In the genomic region with DNA sequence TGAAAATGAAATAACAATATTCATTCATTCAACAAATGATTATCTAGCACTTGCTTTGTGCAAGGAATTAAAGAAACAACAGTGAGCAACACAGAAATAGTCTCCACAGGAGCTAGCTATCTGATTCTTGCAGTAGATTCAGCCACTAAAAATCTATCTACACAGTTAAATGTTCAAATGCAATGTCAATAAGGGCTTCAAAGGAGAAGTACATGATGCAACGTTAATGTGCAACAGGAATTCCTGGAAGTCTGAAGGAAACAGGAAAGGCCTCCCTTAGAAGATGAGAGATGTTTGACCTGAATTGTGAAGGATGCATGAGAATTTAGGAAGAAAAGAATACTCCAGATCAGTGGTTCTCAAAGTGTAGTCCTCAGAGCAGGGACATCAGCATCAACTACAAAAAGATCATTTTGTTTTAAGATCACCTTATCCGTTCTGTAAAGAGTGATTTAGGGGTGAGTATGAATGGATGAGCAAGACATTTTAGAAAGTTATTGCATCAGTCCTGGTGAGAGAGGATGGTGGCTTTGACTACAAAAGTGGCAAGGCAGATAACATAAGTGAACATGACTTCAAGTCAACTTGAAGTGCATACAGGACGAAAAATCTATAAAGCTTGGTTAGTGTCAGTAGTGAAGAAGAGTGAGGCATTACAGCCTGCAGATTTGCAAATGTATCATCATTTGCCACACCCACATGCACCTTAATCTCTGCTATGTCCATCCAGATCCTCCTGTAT, we compare ENCODE assay signal across 13 cellular contexts.
DNase-seq lines count a peak whose midpoint lies in the region; ATAC-seq and TF ChIP-seq lines count a peak whose summit lies in the region.
"Had no signal": no experiment of that assay in that cellular context is flagged by ENCODE, and none has a peak within 500 bp of the region (broad histone marks: within the 10 kb centered on the region; RNA-seq: fewer than 3 reads in every experiment).

No MANE protein-coding gene starts in this region.

- no peak for TF ChIP-seq CTCF in Panc1 (IDR thresholded peaks at IDR 0.05)
- TF ChIP-seq CTCF in endothelial cell (IDR thresholded peaks at IDR 0.05; ENCODE audit: unreplicated experiment): no peak

- POLR2A ChIA-PET in activated CD4-positive, alpha-beta T cell treated with anti-CD3 and anti-CD28 coated beads for 36 hours (lab: Charles Lee): interaction anchor here (0.5 to 1.9 kb wide), 8 partner anchors 9 to 202 kb away, joined by 3 to 13 read pairs (median 6); no protein-coding TSS in a partner anchor
- POLR2A ChIA-PET in Panc1 (lab: Charles Lee): interaction anchor here (0.6 to 0.7 kb wide), 2 partner anchors 29 to 185 kb away, joined by 12 to 15 read pairs; no protein-coding TSS in a partner anchor

- CTCF ChIA-PET in activated CD4-positive, alpha-beta T cell treated with anti-CD3 and anti-CD28 coated beads for 36 hours (lab: Charles Lee): interaction anchor here (0.7 to 6.1 kb wide), 13 partner anchors 9 to 339 kb away, joined by 3 to 64 read pairs (median 3); no protein-coding TSS in a partner anchor
- CTCF ChIA-PET in Panc1 (lab: Charles Lee): no interaction called here

- no peak for DNase-seq in activated CD4-positive, alpha-beta T cell treated with anti-CD3 and anti-CD28 coated beads for 36 hours
- no peak for DNase-seq in activated CD4-positive, alpha-beta T cell treated with anti-CD3 and anti-CD28 coated beads for 1 hour
- DNase-seq in Panc1 (ENCODE audit: low read depth, low spot score): no peak
- no peak for DNase-seq in endothelial cell (ENCODE audit: low spot score)
- DNase-seq in activated gamma-delta T cell (lab: John Stamatoyannopoulos, UW): no peak
- no peak for DNase-seq in NCI-H2227 (lab: John Stamatoyannopoulos, UW; ENCODE audit: unreplicated experiment)
- DNase-seq: activated effector memory CD4-positive, alpha-beta T cell treated with Interleukin-2 at 50 U/mL for 16 hours; DMS79; PC-9; testis had no signal

- H3K27me3 Mint-ChIP-seq in activated CD4-positive, alpha-beta T cell treated with anti-CD3 and anti-CD28 coated beads for 36 hours: no peaks in the 10 kb centered on the region
- H3K27me3 Mint-ChIP-seq in endothelial cell (ENCODE audit: unreplicated experiment): no peaks in the 10 kb centered on the region
- H3K27me3 Mint-ChIP-seq in stimulated activated naive CD8-positive, alpha-beta T cell treated with anti-CD3 and anti-CD28 coated beads, Interleukin-15, Interleukin-2, amounts not matched to agents 100 ng/mL and 50 ng/mL, for 24 hours: no peaks in the 10 kb centered on the region

- BruUV-seq in Panc1 (replicated peaks; lab: Mats Ljungman, UMichigan): no TSS peak

- intact Hi-C loops in activated CD4-positive, alpha-beta T cell treated with anti-CD3 and anti-CD28 coated beads for 36 hours (cut with DNase I, micrococcal nuclease): loop anchor here (1.0 to 5.0 kb wide), 2 partner anchors 9 to 259 kb away; no protein-coding TSS in a partner anchor
- intact Hi-C loops in Panc1 (cut with micrococcal nuclease; ENCODE audit: unreplicated experiment): no loop called here

- ATAC-seq in activated CD4-positive, alpha-beta T cell treated with anti-CD3 and anti-CD28 coated beads for 36 hours: peak; percentile 13
- ATAC-seq in Panc1 (no peak), SK-N-SH treated with all-trans-retinoic acid at 6 μM for 48 hours (no peak)

- H3K36me3 ChIP-seq in Panc1 (ENCODE audit: control insufficient read depth, insufficient read depth, low read length): peaks cover 12% of the 10 kb centered on the region

- no peaks in the 10 kb centered on the region for H3K27me3 ChIP-seq in Panc1 (ENCODE audit: control insufficient read depth, insufficient read depth, low read length)
- H3K27me3 ChIP-seq: right atrium auricular region, testis had no signal

- H3K4me3 ChIP-seq in Panc1 (ENCODE audit: low read depth in 2 of 2, low read length in 2 of 2): no peak overlapping the region
- H3K4me3 ChIP-seq: PC-9, right atrium auricular region, testis had no signal

- H3K27ac ChIP-seq in Panc1 (ENCODE audit: low read length): peak overlapping the region; percentile 96
- H3K27ac ChIP-seq: PC-9, right atrium auricular region, testis had no signal

- peak overlapping the region; percentile 89 for H3K27ac Mint-ChIP-seq in activated CD4-positive, alpha-beta T cell treated with anti-CD3 and anti-CD28 coated beads for 36 hours
- H3K27ac Mint-ChIP-seq in endothelial cell (ENCODE audit: unreplicated experiment): peak overlapping the region; percentile 7
- peak overlapping the region; percentile 98 for H3K27ac Mint-ChIP-seq in stimulated activated naive CD8-positive, alpha-beta T cell treated with anti-CD3 and anti-CD28 coated beads, Interleukin-15, Interleukin-2, amounts not matched to agents 100 ng/mL and 50 ng/mL, for 24 hours

- H3K9me3 ChIP-seq in Panc1 (ENCODE audit: control insufficient read depth, insufficient read depth, low read depth, low read length): no peaks in the 10 kb centered on the region
- H3K9me3 ChIP-seq: right atrium auricular region, testis had no signal

- H3K4me1 ChIP-seq in Panc1 (ENCODE audit: control insufficient read depth, insufficient read depth, low read length): peaks cover 56% of the 10 kb centered on the region

- H3K9me3 Mint-ChIP-seq in activated CD4-positive, alpha-beta T cell treated with anti-CD3 and anti-CD28 coated beads for 36 hours (ENCODE audit: low read depth): no peaks in the 10 kb centered on the region
- H3K9me3 Mint-ChIP-seq in endothelial cell (ENCODE audit: unreplicated experiment): no peaks in the 10 kb centered on the region
- H3K9me3 Mint-ChIP-seq in stimulated activated naive CD8-positive, alpha-beta T cell treated with anti-CD3 and anti-CD28 coated beads, Interleukin-15, Interleukin-2, amounts not matched to agents 100 ng/mL and 50 ng/mL, for 24 hours: no peaks in the 10 kb centered on the region

- peaks cover 97% of the 10 kb centered on the region for H3K4me1 Mint-ChIP-seq in activated CD4-positive, alpha-beta T cell treated with anti-CD3 and anti-CD28 coated beads for 36 hours
- H3K4me1 Mint-ChIP-seq in endothelial cell (ENCODE audit: unreplicated experiment): peaks cover 49% of the 10 kb centered on the region
- H3K4me1 Mint-ChIP-seq in stimulated activated naive CD8-positive, alpha-beta T cell treated with anti-CD3 and anti-CD28 coated beads, Interleukin-15, Interleukin-2, amounts not matched to agents 100 ng/mL and 50 ng/mL, for 24 hours (ENCODE audit: low read depth): peaks cover 99% of the 10 kb centered on the region

- peak overlapping the region; percentile 34 for H3K4me3 Mint-ChIP-seq in activated CD4-positive, alpha-beta T cell treated with anti-CD3 and anti-CD28 coated beads for 36 hours
- H3K4me3 Mint-ChIP-seq in endothelial cell (ENCODE audit: unreplicated experiment): peak overlapping the region; percentile 13
- peak overlapping the region; percentile 58 for H3K4me3 Mint-ChIP-seq in stimulated activated naive CD8-positive, alpha-beta T cell treated with anti-CD3 and anti-CD28 coated beads, Interleukin-15, Interleukin-2, amounts not matched to agents 100 ng/mL and 50 ng/mL, for 24 hours

- H3K36me3 Mint-ChIP-seq in activated CD4-positive, alpha-beta T cell treated with anti-CD3 and anti-CD28 coated beads for 36 hours (ENCODE audit: low read depth): peaks cover 90% of the 10 kb centered on the region
- H3K36me3 Mint-ChIP-seq in endothelial cell (ENCODE audit: low read depth, unreplicated experiment): peaks cover 47% of the 10 kb centered on the region
- H3K36me3 Mint-ChIP-seq in stimulated activated naive CD8-positive, alpha-beta T cell treated with anti-CD3 and anti-CD28 coated beads, Interleukin-15, Interleukin-2, amounts not matched to agents 100 ng/mL and 50 ng/mL, for 24 hours (ENCODE audit: low read depth): peaks cover 86% of the 10 kb centered on the region

- in situ Hi-C loops in Panc1 (cut with HindIII; ENCODE audit: low pct_unique_long_range_greater_than_20kb, low sequenced_read_pairs): no loop called here

TF ChIP-seq in SK-N-SH treated with all-trans-retinoic acid at 6 μM for 48 hours, 23 proteins besides CTCF, POLR2A, EP300 and RAD21:
- TF ChIP-seq ZC3H10 (CRISPR knock-in tag; IDR thresholded peaks at IDR 0.05) (no peak), PPARA (CRISPR knock-in tag; IDR thresholded peaks at IDR 0.05; ENCODE audit: borderline replicate concordance) (no peak), ISL1 (CRISPR knock-in tag; IDR thresholded peaks at IDR 0.05) (no peak), BACH2 (CRISPR knock-in tag; IDR thresholded peaks at IDR 0.05; ENCODE audit: borderline replicate concordance) (no peak), SNAI2 (CRISPR knock-in tag; IDR thresholded peaks at IDR 0.05) (no peak), ARNTL (CRISPR knock-in tag; IDR thresholded peaks at IDR 0.05; ENCODE audit: borderline replicate concordance, low read depth) (no peak), RARB (CRISPR knock-in tag; IDR thresholded peaks at IDR 0.05) (no peak), ZFP3 (CRISPR knock-in tag; IDR thresholded peaks at IDR 0.05) (no peak), TCF4 (CRISPR knock-in tag; IDR thresholded peaks at IDR 0.05; ENCODE audit: borderline replicate concordance) (no peak), ESRRG (CRISPR knock-in tag; IDR thresholded peaks at IDR 0.05) (no peak)
- TF ChIP-seq, protein P1, sequence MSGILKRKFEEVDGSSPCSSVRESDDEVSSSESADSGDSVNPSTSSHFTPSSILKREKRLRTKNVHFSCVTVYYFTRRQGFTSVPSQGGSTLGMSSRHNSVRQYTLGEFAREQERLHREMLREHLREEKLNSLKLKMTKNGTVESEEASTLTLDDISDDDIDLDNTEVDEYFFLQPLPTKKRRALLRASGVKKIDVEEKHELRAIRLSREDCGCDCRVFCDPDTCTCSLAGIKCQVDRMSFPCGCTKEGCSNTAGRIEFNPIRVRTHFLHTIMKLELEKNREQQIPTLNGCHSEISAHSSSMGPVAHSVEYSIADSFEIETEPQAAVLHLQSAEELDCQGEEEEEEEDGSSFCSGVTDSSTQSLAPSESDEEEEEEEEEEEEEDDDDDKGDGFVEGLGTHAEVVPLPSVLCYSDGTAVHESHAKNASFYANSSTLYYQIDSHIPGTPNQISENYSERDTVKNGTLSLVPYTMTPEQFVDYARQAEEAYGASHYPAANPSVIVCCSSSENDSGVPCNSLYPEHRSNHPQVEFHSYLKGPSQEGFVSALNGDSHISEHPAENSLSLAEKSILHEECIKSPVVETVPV (CRISPR knock-in tag; IDR thresholded peaks at IDR 0.05): no peak

Comparison
In these comparisons a context has a peak if more than half of its experiments do, and no peak if none do; other contexts are left out.
1. H3K27ac Mint-ChIP-seq: peak in every context shown above with its lines; median percentile 98 in stimulated activated naive CD8-positive, alpha-beta T cell treated with anti-CD3 and anti-CD28 coated beads, Interleukin-15, Interleukin-2, amounts not matched to agents 100 ng/mL and 50 ng/mL, for 24 hours; 89 in activated CD4-positive, alpha-beta T cell treated with anti-CD3 and anti-CD28 coated beads for 36 hours; 7 in endothelial cell.